ENCODE assay signal across 8 cellular contexts in genomic region chr19:530133-531008, GRCh38. TPM values are rescaled to one million over a fixed set of nuclear protein-coding genes. Genes with fewer than 3 reads are reported as not detected.
DNase-seq lines count a peak whose midpoint lies in the region; ATAC-seq and TF ChIP-seq lines count a peak whose summit lies in the region.

No MANE protein-coding gene starts in this region.

- no peaks in the 10 kb centered on the region for H3K36me3 Mint-ChIP-seq in activated CD4-positive, alpha-beta T cell treated with anti-CD3 and anti-CD28 coated beads for 36 hours (ENCODE audit: low read depth)

- POLR2A ChIA-PET in activated CD4-positive, alpha-beta T cell treated with anti-CD3 and anti-CD28 coated beads for 36 hours (lab: Charles Lee): interaction anchor here (1.7 kb wide), 1 partner anchor 20 kb away, joined by 7 read pairs; no protein-coding TSS in a partner anchor

- H3K27ac ChIP-seq in adrenal gland: peak overlapping the region in 3 of 5 donors; percentile 82 to 97 (median 93)
- no peak overlapping the region for H3K27ac ChIP-seq in suprapubic skin

- peak overlapping the region in 2 of 4 donors; percentile 93 to 100 for H3K4me3 ChIP-seq in adrenal gland
- H3K4me3 ChIP-seq in suprapubic skin: peak overlapping the region; percentile 86

- no peak for TF ChIP-seq CTCF in adrenal gland (IDR thresholded peaks at IDR 0.05)
- TF ChIP-seq CTCF in suprapubic skin (IDR thresholded peaks at IDR 0.05): no peak

- peaks cover 1% of the 10 kb centered on the region for H3K27me3 Mint-ChIP-seq in activated CD4-positive, alpha-beta T cell treated with anti-CD3 and anti-CD28 coated beads for 36 hours

- DNase-seq in activated CD4-positive, alpha-beta T cell treated with anti-CD3 and anti-CD28 coated beads for 36 hours: no peak
- DNase-seq in activated CD4-positive, alpha-beta T cell treated with anti-CD3 and anti-CD28 coated beads, Interleukin-2, amount 50 U/mL, for 48 hours: no peak
- DNase-seq in adrenal gland (no peak), left colon (no peak), suprapubic skin (ENCODE audit: low spot score in 2 of 2) (no peak), T-helper 9 cell (no peak), SW480 (ENCODE audit: low spot score) (no peak)

- CTCF ChIA-PET in activated CD4-positive, alpha-beta T cell treated with anti-CD3 and anti-CD28 coated beads for 36 hours (lab: Charles Lee): interaction anchor here (0.6 to 4.0 kb wide), 4 partner anchors 20 to 1060 kb away, joined by 3 to 30 read pairs (median 6); no protein-coding TSS in a partner anchor

- ATAC-seq in activated CD4-positive, alpha-beta T cell treated with anti-CD3 and anti-CD28 coated beads for 36 hours: no peak
- ATAC-seq in left colon: peak; percentile 42
- no peak for ATAC-seq in GM18861 (IDR thresholded peaks at IDR 0.05; ENCODE audit: unreplicated experiment)

- WGBS in adrenal gland, 4 donors: 63 to 65% (median 64%) methylated on average over 31 to 38 of the region's 38 CpGs
- 64% methylated on average over 36 of the region's 38 CpGs for WGBS in suprapubic skin

- no peaks in the 10 kb centered on the region for H3K9me3 ChIP-seq in adrenal gland (replicated peaks in 1 of 3)
- no peaks in the 10 kb centered on the region for H3K9me3 ChIP-seq in suprapubic skin

- no peak for TF ChIP-seq EP300 in suprapubic skin (IDR thresholded peaks at IDR 0.05)

- peak overlapping the region; percentile 84 for H3K27ac Mint-ChIP-seq in activated CD4-positive, alpha-beta T cell treated with anti-CD3 and anti-CD28 coated beads for 36 hours

- H3K4me1 Mint-ChIP-seq in activated CD4-positive, alpha-beta T cell treated with anti-CD3 and anti-CD28 coated beads for 36 hours: peaks cover 24% of the 10 kb centered on the region

- peaks cover 13 to 14% of the 10 kb centered on the region in 2 donors for H3K4me1 ChIP-seq in adrenal gland (replicated peaks in 1 of 2)
- peaks cover 30% of the 10 kb centered on the region for H3K4me1 ChIP-seq in suprapubic skin

- H3K36me3 ChIP-seq in adrenal gland (replicated peaks in 1 of 2): peaks cover 0 to 4% of the 10 kb centered on the region in 2 donors
- H3K36me3 ChIP-seq in suprapubic skin: peaks cover 2% of the 10 kb centered on the region

- H3K27me3 ChIP-seq in adrenal gland: no peaks in the 10 kb centered on the region
- no peaks in the 10 kb centered on the region for H3K27me3 ChIP-seq in suprapubic skin

- intact Hi-C loops in activated CD4-positive, alpha-beta T cell treated with anti-CD3 and anti-CD28 coated beads for 36 hours (cut with DNase I, micrococcal nuclease): loop anchor here (1.0 kb wide), 6 partner anchors 23 to 267 kb away; partner anchors contain the start of genes TPGS1 (in 2 of the 2), BSG (in 1 of the 2), POLRMT (in 1 of the 2) and PTBP1 (in 1 of the 2)
- intact Hi-C loops in adrenal gland (cut with DNase I) (loop anchor here in 1 of 2 donors (5.0 kb wide), 1 partner anchor 37 kb away; no protein-coding TSS in a partner anchor), left colon (cut with DNase I, micrococcal nuclease) (no loop called here)

- no peaks in the 10 kb centered on the region for H3K9me3 Mint-ChIP-seq in activated CD4-positive, alpha-beta T cell treated with anti-CD3 and anti-CD28 coated beads for 36 hours (ENCODE audit: low read depth)

- TF ChIP-seq POLR2A in adrenal gland (IDR thresholded peaks at IDR 0.05) (no peak), suprapubic skin (IDR thresholded peaks at IDR 0.05) (no peak)

- H3K4me3 Mint-ChIP-seq in activated CD4-positive, alpha-beta T cell treated with anti-CD3 and anti-CD28 coated beads for 36 hours: peak overlapping the region; percentile 77

RNA-seq across cellular contexts. Expression of gene CDC34, which starts 1.2 kb away (rescaled TPM):
- 10 to 100 TPM; 36.7 to 41.5 TPM for total RNA-seq in activated CD4-positive, alpha-beta T cell treated with anti-CD3 and anti-CD28 coated beads for 36 hours
- total RNA-seq in adrenal gland (10 to 100 TPM; 42.4 to 74.6 (median 59.6) TPM), left colon (10 to 100 TPM; 62.4 to 67.6 TPM), suprapubic skin (10 to 100 TPM; 48.3 to 90.3 (median 72.9) TPM)
- 100 to 1,000 TPM in 2 of 3 donors, 10 to 100 TPM in 1; 22.2 to 151 (median 124) TPM for polyA plus RNA-seq in adrenal gland

RNA-seq across cellular contexts. Expression of gene GZMM, which starts 13.5 kb away (rescaled TPM):
- total RNA-seq in activated CD4-positive, alpha-beta T cell treated with anti-CD3 and anti-CD28 coated beads for 36 hours: 10 to 100 TPM; 22.5 to 25.3 TPM
- total RNA-seq in adrenal gland (1 to 10 TPM in 2 of 8 donors, under 1 TPM in 4, not detected in 2; 0.35 to 2.4 (median 0.80) TPM), left colon (under 1 TPM in 1 of 2 donors, not detected in 1; 0.67 TPM), suprapubic skin (under 1 TPM in 1 of 4 donors, not detected in 3; 0.97 TPM)
- 1 to 10 TPM in 2 of 3 donors, not detected in 1; 1.3 to 1.9 TPM for polyA plus RNA-seq in adrenal gland

RNA-seq across cellular contexts. Expression of gene TPGS1, which starts 23.1 kb away (rescaled TPM):
- total RNA-seq in activated CD4-positive, alpha-beta T cell treated with anti-CD3 and anti-CD28 coated beads for 36 hours: 1 to 10 TPM; 6.4 to 8.4 TPM
- total RNA-seq in adrenal gland (100 to 1,000 TPM in 2 of 8 donors, 10 to 100 TPM in 6; 19.6 to 123 (median 44.7) TPM), left colon (10 to 100 TPM; 17.4 to 19.9 TPM), suprapubic skin (10 to 100 TPM; 10.8 to 23.3 (median 20.9) TPM)
- polyA plus RNA-seq in adrenal gland: 10 to 100 TPM in 2 of 3 donors, under 1 TPM in 1; 0.07 to 43.6 (median 33.5) TPM

RNA-seq across cellular contexts. Expression of gene MADCAM1, which starts 34.1 kb away (rescaled TPM):
- under 1 TPM in 1 of 2 experiments, not detected in 1; 0.14 TPM for total RNA-seq in activated CD4-positive, alpha-beta T cell treated with anti-CD3 and anti-CD28 coated beads for 36 hours
- total RNA-seq in adrenal gland (1 to 10 TPM in 1 of 8 donors, under 1 TPM in 6, not detected in 1; 0.14 to 1.1 (median 0.43) TPM), left colon (1 to 10 TPM; 3.1 to 5.9 TPM), suprapubic skin (under 1 TPM in 1 of 4 donors, not detected in 3; 0.64 TPM)
- polyA plus RNA-seq in adrenal gland: 1 to 10 TPM in 2 of 3 donors, not detected in 1; 2.2 to 4.8 TPM

RNA-seq across cellular contexts. Expression of gene BSG, which starts 42.0 kb away (rescaled TPM):
- total RNA-seq in activated CD4-positive, alpha-beta T cell treated with anti-CD3 and anti-CD28 coated beads for 36 hours: 100 to 1,000 TPM; 165 to 175 TPM
- total RNA-seq in adrenal gland (1,000 to 10,000 TPM in 1 of 8 donors, 100 to 1,000 TPM in 7; 705 to 1,372 (median 832) TPM), left colon (1,000 to 10,000 TPM in 1 of 2 donors, 100 to 1,000 TPM in 1; 751 to 1,370 TPM), suprapubic skin (100 to 1,000 TPM; 265 to 314 (median 285) TPM)
- 1,000 to 10,000 TPM in 2 of 3 donors, 100 to 1,000 TPM in 1; 481 to 2,214 (median 1,591) TPM for polyA plus RNA-seq in adrenal gland

Comparison
In these comparisons a context has a peak if more than half of its experiments do, and no peak if none do; other contexts are left out.
1. RNA of gene GZMM, which starts 13.5 kb away (total RNA-seq): 22.5 to 25.3 TPM in activated CD4-positive, alpha-beta T cell treated with anti-CD3 and anti-CD28 coated beads for 36 hours; 0.67 TPM in left colon, 0.35 to 2.4 TPM in adrenal gland and 0.97 TPM in suprapubic skin; every median in the first group is over 4 times any median in the second.
2. intact Hi-C loops: an anchor here in activated CD4-positive, alpha-beta T cell treated with anti-CD3 and anti-CD28 coated beads for 36 hours (1.0 kb wide); none called in left colon.